Comparison of ENCODE assay signal across 2 cellular contexts in genomic region chr1:2049225-2049516, GRCh38.
TF ChIP-seq lines count a peak whose summit lies in the region.

No MANE protein-coding gene starts in this region.

TF ChIP-seq in HEK293T, 16 proteins besides CTCF, POLR2A, EP300 and RAD21:
- TF ChIP-seq TARDBP (IDR thresholded peaks at IDR 0.05) (no peak), HDGF (IDR thresholded peaks at IDR 0.05; ENCODE audit: borderline replicate concordance) (no peak), L3MBTL2 (conservative IDR thresholded peaks at IDR 0.05) (peak; percentile 79), BHLHE40 (IDR thresholded peaks at IDR 0.05; ENCODE audit: borderline replicate concordance) (no peak), FOXK2 (IDR thresholded peaks at IDR 0.05) (no peak), ARNT (IDR thresholded peaks at IDR 0.05) (no peak), CTBP1 (IDR thresholded peaks at IDR 0.05; ENCODE audit: borderline replicate concordance) (no peak)
TF ChIP-seq in HEK293T: peak in this region for 1.

TF ChIP-seq in GM12878, 131 proteins besides CTCF, POLR2A, EP300 and RAD21:
- no peak for TF ChIP-seq KAT2A (conservative IDR thresholded peaks at IDR 0.05; ENCODE audit: control insufficient read depth, low read depth, low read length)
- no peak for TF ChIP-seq LARP7 (IDR thresholded peaks at IDR 0.05)
